12 cellular contexts compared by ENCODE assay signal in the genomic region with DNA sequence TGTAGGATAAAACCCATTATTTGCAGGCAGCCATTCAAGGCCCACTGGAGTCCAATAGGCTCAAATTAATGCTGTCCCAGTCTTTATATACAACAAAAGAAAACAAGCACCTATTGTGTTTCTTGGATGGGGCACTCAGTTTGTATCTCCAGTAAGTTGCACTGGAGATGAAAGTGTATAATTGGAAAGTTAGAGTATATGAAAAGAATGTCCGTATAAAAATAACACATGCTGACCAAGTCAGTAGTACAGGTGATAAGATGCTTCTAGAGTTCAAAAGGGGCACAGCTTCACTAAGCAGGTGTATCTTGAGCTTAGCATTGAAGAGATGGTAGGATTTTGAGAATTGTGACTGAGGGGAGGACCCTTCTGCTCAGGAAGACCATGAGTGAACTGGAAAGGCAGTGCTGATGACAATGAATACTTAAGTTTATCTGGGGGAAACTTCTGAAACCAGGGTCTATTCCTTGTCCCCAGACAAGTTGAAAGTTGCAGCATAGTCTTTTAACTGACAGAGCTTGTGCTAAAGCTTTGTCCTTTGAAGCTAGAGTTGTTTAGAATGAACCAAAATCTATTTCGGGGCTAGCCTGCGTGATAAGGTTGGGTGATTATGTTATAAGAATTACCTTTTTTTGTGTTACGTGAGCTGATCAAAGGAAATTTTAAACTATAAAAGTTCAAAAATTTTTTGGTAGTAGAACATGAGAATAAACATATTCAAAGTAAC.
"Had no signal": no experiment of that assay in that cellular context is flagged by ENCODE, and none has a peak within 500 bp of the region (broad histone marks: within the 10 kb centered on the region; RNA-seq: fewer than 3 reads in every experiment).

No MANE protein-coding gene starts in this region.

- H3K36me3 ChIP-seq: left lung had no signal

- H3K4me1 ChIP-seq: left lung had no signal

- H3K27ac Mint-ChIP-seq: activated CD8-positive, alpha-beta T cell treated with anti-CD3 and anti-CD28 coated beads for 36 hours; activated T-cell treated with anti-CD3 and anti-CD28 coated beads, Interleukin-2, amount 50 U/mL, for 72 hours; nephron progenitor cell had no signal

- H3K9me3 ChIP-seq: left lung, psoas muscle, SK-N-SH had no signal

- H3K4me2 ChIP-seq: hepatocyte, SK-N-SH had no signal

- H3K4me3 ChIP-seq: hepatocyte, left lung, psoas muscle had no signal

- DNase-seq: activated CD4-positive, alpha-beta T cell treated with anti-CD3 and anti-CD28 coated beads for 4 hours; activated CD8-positive, alpha-beta T cell treated with anti-CD3 and anti-CD28 coated beads for 36 hours; activated gamma-delta T cell; activated T-cell treated with anti-CD3 and anti-CD28 coated beads, Interleukin-2, amount 50 U/mL, for 72 hours; islet precursor cell; left lung; mesenchymal stem cell; nephron progenitor cell; psoas muscle; SK-N-SH had no signal

- ATAC-seq: activated CD8-positive, alpha-beta T cell treated with anti-CD3 and anti-CD28 coated beads for 36 hours; activated T-cell treated with anti-CD3 and anti-CD28 coated beads, Interleukin-2, amount 50 U/mL, for 72 hours; left lung; psoas muscle; sciatic nerve had no signal

- H3K4me3 Mint-ChIP-seq: activated CD8-positive, alpha-beta T cell treated with anti-CD3 and anti-CD28 coated beads for 36 hours; activated T-cell treated with anti-CD3 and anti-CD28 coated beads, Interleukin-2, amount 50 U/mL, for 72 hours; nephron progenitor cell had no signal

- H2AFZ ChIP-seq: hepatocyte had no signal

- H3K27ac ChIP-seq: hepatocyte, left lung, psoas muscle had no signal

- H3K9me3 Mint-ChIP-seq: activated T-cell treated with anti-CD3 and anti-CD28 coated beads, Interleukin-2, amount 50 U/mL, for 72 hours had no signal

- H3K27me3 ChIP-seq: hepatocyte, left lung had no signal

- H3K9ac ChIP-seq: SK-N-SH had no signal

- H3K27me3 Mint-ChIP-seq: activated CD8-positive, alpha-beta T cell treated with anti-CD3 and anti-CD28 coated beads for 36 hours had no signal
